Comparison of ENCODE assay signal across 8 cellular contexts in genomic region chr11:13183094-13183825, GRCh38.
A peak's percentile ranks its signal among the peaks of the same experiment; 100 is the strongest.
DNase-seq lines count a peak whose midpoint lies in the region; ATAC-seq and TF ChIP-seq lines count a peak whose summit lies in the region.

No MANE protein-coding gene starts in this region.

- in situ Hi-C loops in Caki2 (cut with HindIII; ENCODE audit: low pct_unique_long_range_greater_than_20kb, low sequenced_read_pairs): no loop called here

- peak overlapping the region; percentile 42 for H3K4me3 ChIP-seq in coronary artery

- DNase-seq in Caki2 (ENCODE audit: low read depth) (peak; percentile 50), NCI-H748 (lab: John Stamatoyannopoulos, UW; ENCODE audit: unreplicated experiment) (peak; percentile 74), coronary artery (ENCODE audit: low spot score) (no peak), myocyte (ENCODE audit: low read depth) (peak; percentile 45)
- DNase-seq in stimulated activated CD4-positive, alpha-beta T cell treated with anti-CD3 and anti-CD28 coated beads, Interleukin-2, amount 100 ng/mL, for 48 hours: no peak

- no peak overlapping the region for H3K27ac ChIP-seq in coronary artery

- TF ChIP-seq CTCF in coronary artery (IDR thresholded peaks at IDR 0.05): peak; percentile 7

- ATAC-seq in GM21529 (IDR thresholded peaks at IDR 0.05; ENCODE audit: unreplicated experiment): peak; percentile 48
- no peak for ATAC-seq in GM18520 (IDR thresholded peaks at IDR 0.05; ENCODE audit: unreplicated experiment)
- ATAC-seq in HG02798 (IDR thresholded peaks at IDR 0.05; ENCODE audit: poor library complexity, unreplicated experiment): no peak

Comparison
In these comparisons a context has a peak if more than half of its experiments do, and no peak if none do; other contexts are left out.
1. DNase-seq: peak in Caki2 (single experiment), NCI-H748 (single experiment) and myocyte (single experiment); none in coronary artery (single experiment) and stimulated activated CD4-positive, alpha-beta T cell treated with anti-CD3 and anti-CD28 coated beads, Interleukin-2, amount 100 ng/mL, for 48 hours (0 of 2).